In genomic region chr1:248858891-248859889, GRCh38 we compare ENCODE assay signal across 8 cellular contexts. TPM values are rescaled to one million over a fixed set of nuclear protein-coding genes. Genes with fewer than 3 reads are reported as not detected.
DNase-seq lines count a peak whose midpoint lies in the region; ATAC-seq lines count a peak whose summit lies in the region.

A gene with protein sequence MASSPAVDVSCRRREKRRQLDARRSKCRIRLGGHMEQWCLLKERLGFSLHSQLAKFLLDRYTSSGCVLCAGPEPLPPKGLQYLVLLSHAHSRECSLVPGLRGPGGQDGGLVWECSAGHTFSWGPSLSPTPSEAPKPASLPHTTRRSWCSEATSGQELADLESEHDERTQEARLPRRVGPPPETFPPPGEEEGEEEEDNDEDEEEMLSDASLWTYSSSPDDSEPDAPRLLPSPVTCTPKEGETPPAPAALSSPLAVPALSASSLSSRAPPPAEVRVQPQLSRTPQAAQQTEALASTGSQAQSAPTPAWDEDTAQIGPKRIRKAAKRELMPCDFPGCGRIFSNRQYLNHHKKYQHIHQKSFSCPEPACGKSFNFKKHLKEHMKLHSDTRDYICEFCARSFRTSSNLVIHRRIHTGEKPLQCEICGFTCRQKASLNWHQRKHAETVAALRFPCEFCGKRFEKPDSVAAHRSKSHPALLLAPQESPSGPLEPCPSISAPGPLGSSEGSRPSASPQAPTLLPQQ (minus strand): TSS chr1:248859085. CDS start chr1:248858309, 776 bp downstream.

- H3K27me3 ChIP-seq in BLaER1 = no peaks in the 10 kb centered on the region

- H3K27ac ChIP-seq in BLaER1 (peak within 1 kb of the TSS; percentile 95), cingulate gyrus (ENCODE audit: low read depth, low read length) (peak within 1 kb of the TSS; percentile 97)

- H4K20me1 ChIP-seq in BLaER1 = no peaks in the 10 kb centered on the region

- H3K9me3 ChIP-seq in BLaER1 = no peaks in the 10 kb centered on the region

- ATAC-seq in GM19328 (IDR thresholded peaks at IDR 0.05; ENCODE audit: unreplicated experiment) (peak; percentile 76), HG03469 (IDR thresholded peaks at IDR 0.05; ENCODE audit: unreplicated experiment) (peak; percentile 72), left colon (peak; percentile 85)

- peak within 1 kb of the TSS; percentile 100 for H3K4me2 ChIP-seq in BLaER1

- DNase-seq in NCI-H524 treated with DMSO at 0.1 percent for 48 hours (lab: John Stamatoyannopoulos, UW) (peak; percentile 66), left colon (peak; percentile 98 to 99)
- peak; percentile 98 for DNase-seq in activated CD4-positive, alpha-beta T cell treated with anti-CD3 and anti-CD28 coated beads for 48 hours
- DNase-seq in stimulated activated CD4-positive, alpha-beta T cell treated with anti-CD3 and anti-CD28 coated beads, Interleukin-1b, Interleukin-23, amount 100 ng/mL, for 48 hours = peak; percentile 98

- H3K4me3 ChIP-seq in BLaER1 = peak within 1 kb of the TSS; percentile 80

- H3K4me1 ChIP-seq in BLaER1 = peaks cover 54% of the 10 kb centered on the region

- intact Hi-C loops in left colon (cut with DNase I, micrococcal nuclease) = no loop called here

- peak within 1 kb of the TSS; percentile 95 for H3K9ac ChIP-seq in BLaER1

- peaks cover 22% of the 10 kb centered on the region for H3K36me3 ChIP-seq in BLaER1

RNA-seq across cellular contexts. Expression of the gene that starts here (rescaled TPM):
- 10 to 100 TPM; 26.9 to 31.4 TPM for total RNA-seq in left colon

Comparison
In these comparisons a context has a peak if more than half of its experiments do, and no peak if none do; other contexts are left out.
1. Peak in every context shown above with its lines: DNase-seq, ATAC-seq, H3K4me3 ChIP-seq and H3K27ac ChIP-seq.